In genomic region chr3:196609815-196610515, GRCh38 we compare ENCODE assay signal across 8 cellular contexts. TPM values are rescaled to one million over a fixed set of nuclear protein-coding genes. Genes with fewer than 3 reads are reported as not detected.
DNase-seq lines count a peak whose midpoint lies in the region; ATAC-seq and TF ChIP-seq lines count a peak whose summit lies in the region.

No MANE protein-coding gene starts in this region.

- H3K9me3 ChIP-seq in SU-DHL-6 (ENCODE audit: insufficient read depth, low read length) (no peaks in the 10 kb centered on the region), esophagus squamous epithelium (no peaks in the 10 kb centered on the region), tibial nerve (peaks cover 0 to 5% (median 0%) of the 10 kb centered on the region in 4 donors)

- no peaks in the 10 kb centered on the region for H3K36me3 Mint-ChIP-seq in activated naive CD4-positive, alpha-beta T cell treated with anti-CD3 and anti-CD28 coated beads, Interleukin-2, amount 50 U/mL, for 24 hours

- no peak overlapping the region for H3K9ac ChIP-seq in SU-DHL-6 (ENCODE audit: low read length)

- H3K9me2 ChIP-seq in SU-DHL-6 (replicated peaks; ENCODE audit: insufficient read depth, low read length), result no peaks in the 10 kb centered on the region

- H3K27me3 Mint-ChIP-seq in activated naive CD4-positive, alpha-beta T cell treated with anti-CD3 and anti-CD28 coated beads, Interleukin-2, amount 50 U/mL, for 24 hours, result no peaks in the 10 kb centered on the region

- no peak for ATAC-seq in HG03442 (IDR thresholded peaks at IDR 0.05; ENCODE audit: unreplicated experiment)

- intact Hi-C loops in esophagus squamous epithelium (cut with DNase I), result loop anchor here (5.0 kb wide), 1 partner anchor 77 kb away; no protein-coding TSS in a partner anchor

- TF ChIP-seq CTCF in SU-DHL-6 (IDR thresholded peaks at IDR 0.05; ENCODE audit: insufficient read depth, low read length, poor library complexity, severe bottlenecking) (no peak), esophagus squamous epithelium (IDR thresholded peaks at IDR 0.05) (no peak), tibial nerve (IDR thresholded peaks at IDR 0.05) (no peak)

- H3K27me3 ChIP-seq in SU-DHL-6 (ENCODE audit: low read length) (no peaks in the 10 kb centered on the region), esophagus squamous epithelium (peaks cover 0 to 4% (median 0%) of the 10 kb centered on the region in 4 donors), tibial nerve (no peaks in the 10 kb centered on the region)

- H3K4me2 ChIP-seq in SU-DHL-6 (ENCODE audit: low read depth, low read length, poor library complexity, severe bottlenecking), result peak overlapping the region; percentile 17

- peak overlapping the region; percentile 72 for H2AFZ ChIP-seq in SU-DHL-6 (ENCODE audit: low read depth, low read length, severe bottlenecking)

- H3K4me3 ChIP-seq in SU-DHL-6 (ENCODE audit: insufficient read depth, low read length, poor library complexity, severe bottlenecking), result no peak overlapping the region
- no peak overlapping the region for H3K4me3 ChIP-seq in esophagus squamous epithelium
- H3K4me3 ChIP-seq in tibial nerve, result no peak overlapping the region

- H3K4me3 Mint-ChIP-seq in activated naive CD4-positive, alpha-beta T cell treated with anti-CD3 and anti-CD28 coated beads, Interleukin-2, amount 50 U/mL, for 24 hours, result peak overlapping the region; percentile 56

- H3K79me2 ChIP-seq in SU-DHL-6 (ENCODE audit: insufficient read depth, low read length), result no peaks in the 10 kb centered on the region

- H3F3A ChIP-seq in SU-DHL-6 (ENCODE audit: insufficient read depth), result no peaks in the 10 kb centered on the region

- H3K4me1 Mint-ChIP-seq in activated naive CD4-positive, alpha-beta T cell treated with anti-CD3 and anti-CD28 coated beads, Interleukin-2, amount 50 U/mL, for 24 hours, result peaks cover 38% of the 10 kb centered on the region

- H3K27ac ChIP-seq in SU-DHL-6 (ENCODE audit: low read depth, low read length) (no peak overlapping the region), esophagus squamous epithelium (peak overlapping the region; percentile 16 to 79 (median 50)), tibial nerve (peak overlapping the region in 3 of 4 donors; percentile 59 to 75 (median 60))

- 70% methylated on average over 5 to 6 of the region's 6 CpGs for WGBS in esophagus squamous epithelium, 2 donors
- 86 to 88% methylated on average over 6 of the region's 6 CpGs for WGBS in tibial nerve, 2 donors

- H3K9me3 Mint-ChIP-seq in activated naive CD4-positive, alpha-beta T cell treated with anti-CD3 and anti-CD28 coated beads, Interleukin-2, amount 50 U/mL, for 24 hours, result no peaks in the 10 kb centered on the region

- no peak for TF ChIP-seq EP300 in tibial nerve (IDR thresholded peaks at IDR 0.05)

- no peaks in the 10 kb centered on the region for H3K36me3 ChIP-seq in SU-DHL-6 (ENCODE audit: low read length)
- H3K36me3 ChIP-seq in esophagus squamous epithelium, result no peaks in the 10 kb centered on the region
- no peaks in the 10 kb centered on the region for H3K36me3 ChIP-seq in tibial nerve

- H3K27ac Mint-ChIP-seq in activated naive CD4-positive, alpha-beta T cell treated with anti-CD3 and anti-CD28 coated beads, Interleukin-2, amount 50 U/mL, for 24 hours, result peak overlapping the region; percentile 7

- TF ChIP-seq POLR2A in esophagus squamous epithelium (IDR thresholded peaks at IDR 0.05) (no peak), tibial nerve (IDR thresholded peaks at IDR 0.05) (no peak)

- no peak for DNase-seq in activated naive CD4-positive, alpha-beta T cell treated with Interleukin-2 at 50 U/mL for 16 hours
- DNase-seq in esophagus squamous epithelium (lab: John Stamatoyannopoulos, UW) (no peak), tibial nerve (ENCODE audit: low spot score in 2 of 2) (no peak), CD1c-positive myeloid dendritic cell (ENCODE audit: extremely low spot score) (no peak)
- DNase-seq in effector CD8-positive, alpha-beta T cell (lab: John Stamatoyannopoulos, UW), result no peak

- H3K4me1 ChIP-seq in esophagus squamous epithelium (peaks cover 0 to 37% (median 24%) of the 10 kb centered on the region in 3 donors), tibial nerve (peaks cover 0 to 16% (median 4%) of the 10 kb centered on the region in 4 donors)

- no peaks in the 10 kb centered on the region for H4K20me1 ChIP-seq in SU-DHL-6 (ENCODE audit: low read depth, low read length)

RNA-seq across cellular contexts. Expression of gene NRROS, which starts 29.5 kb away (rescaled TPM):
- total RNA-seq in esophagus squamous epithelium (1 to 10 TPM in 1 of 4 donors, under 1 TPM in 2, not detected in 1; 0.18 to 4.8 (median 0.70) TPM), tibial nerve (10 to 100 TPM in 3 of 4 donors, 1 to 10 TPM in 1; 8.6 to 16.4 (median 12.7) TPM)

RNA-seq across cellular contexts. Expression of gene FBXO45, which starts 41.5 kb away (rescaled TPM):
- 10 to 100 TPM in 3 of 4 donors, 1 to 10 TPM in 1; 6.6 to 19.9 (median 12.9) TPM for total RNA-seq in esophagus squamous epithelium
- total RNA-seq in tibial nerve, result 10 to 100 TPM in 1 of 4 donors, 1 to 10 TPM in 3; 7.8 to 14.9 (median 8.7) TPM

RNA-seq across cellular contexts. Expression of gene WDR53, which starts 41.6 kb away (rescaled TPM):
- 10 to 100 TPM in 1 of 4 donors, 1 to 10 TPM in 3; 2.5 to 12.6 (median 5.5) TPM for total RNA-seq in esophagus squamous epithelium
- total RNA-seq in tibial nerve, result 10 to 100 TPM in 1 of 4 donors, 1 to 10 TPM in 3; 6.1 to 17.4 (median 9.1) TPM
